1 cellular context compared by ENCODE assay signal in the genomic region with DNA sequence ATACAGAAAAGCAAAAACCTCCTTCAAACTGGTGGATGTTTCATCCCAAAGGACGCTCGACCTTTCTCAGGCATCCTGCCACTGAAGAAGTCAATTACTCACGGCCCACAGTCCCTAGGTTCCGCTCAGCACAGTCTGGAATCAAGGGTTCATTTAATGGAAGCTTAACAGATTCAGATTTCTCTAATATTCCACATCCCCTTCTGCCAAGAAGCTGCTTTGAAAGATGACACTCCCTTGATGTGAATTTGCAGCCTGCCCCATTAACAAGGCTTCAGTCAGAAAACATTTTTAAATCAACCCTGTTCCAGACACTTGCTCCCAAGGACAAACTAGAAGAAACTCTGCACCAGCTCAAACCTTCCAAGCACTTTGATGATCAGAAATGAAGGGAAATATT.
TF ChIP-seq lines count a peak whose summit lies in the region.

No MANE protein-coding gene starts in this region.

TF ChIP-seq in IMR-90, 13 proteins besides CTCF, POLR2A, EP300 and RAD21 (continued from another document):
- TF ChIP-seq RCOR1 (IDR thresholded peaks at IDR 0.05; ENCODE audit: insufficient replicate concordance, low read length) (no peak), CEBPB (IDR thresholded peaks at IDR 0.05; ENCODE audit: low read depth, low read length) (no peak), SMC3 (IDR thresholded peaks at IDR 0.05; ENCODE audit: low read depth, low read length) (no peak), USF2 (IDR thresholded peaks at IDR 0.05; ENCODE audit: low read depth, low read length) (no peak), MXI1 (IDR thresholded peaks at IDR 0.05; ENCODE audit: borderline replicate concordance, low read depth, low read length) (no peak), FOS (IDR thresholded peaks at IDR 0.05; ENCODE audit: low read depth, low read length) (no peak), NFE2L2 (IDR thresholded peaks at IDR 0.05; ENCODE audit: low read depth, low read length) (no peak), MAFK (IDR thresholded peaks at IDR 0.05; ENCODE audit: low read depth, low read length) (no peak), RFX5 (IDR thresholded peaks at IDR 0.05; ENCODE audit: low read depth, low read length) (no peak), MAZ (IDR thresholded peaks at IDR 0.05; ENCODE audit: borderline replicate concordance, low read depth, low read length) (no peak), CHD1 (IDR thresholded peaks at IDR 0.05; ENCODE audit: low read depth, low read length) (no peak)
- TF ChIP-seq, protein P1, sequence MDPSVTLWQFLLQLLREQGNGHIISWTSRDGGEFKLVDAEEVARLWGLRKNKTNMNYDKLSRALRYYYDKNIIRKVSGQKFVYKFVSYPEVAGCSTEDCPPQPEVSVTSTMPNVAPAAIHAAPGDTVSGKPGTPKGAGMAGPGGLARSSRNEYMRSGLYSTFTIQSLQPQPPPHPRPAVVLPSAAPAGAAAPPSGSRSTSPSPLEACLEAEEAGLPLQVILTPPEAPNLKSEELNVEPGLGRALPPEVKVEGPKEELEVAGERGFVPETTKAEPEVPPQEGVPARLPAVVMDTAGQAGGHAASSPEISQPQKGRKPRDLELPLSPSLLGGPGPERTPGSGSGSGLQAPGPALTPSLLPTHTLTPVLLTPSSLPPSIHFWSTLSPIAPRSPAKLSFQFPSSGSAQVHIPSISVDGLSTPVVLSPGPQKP (IDR thresholded peaks at IDR 0.05; ENCODE audit: borderline replicate concordance, low read depth, low read length), result no peak
TF ChIP-seq in IMR-90: peak in this region for 0.
